8 cellular contexts compared by ENCODE assay signal in the genomic region with DNA sequence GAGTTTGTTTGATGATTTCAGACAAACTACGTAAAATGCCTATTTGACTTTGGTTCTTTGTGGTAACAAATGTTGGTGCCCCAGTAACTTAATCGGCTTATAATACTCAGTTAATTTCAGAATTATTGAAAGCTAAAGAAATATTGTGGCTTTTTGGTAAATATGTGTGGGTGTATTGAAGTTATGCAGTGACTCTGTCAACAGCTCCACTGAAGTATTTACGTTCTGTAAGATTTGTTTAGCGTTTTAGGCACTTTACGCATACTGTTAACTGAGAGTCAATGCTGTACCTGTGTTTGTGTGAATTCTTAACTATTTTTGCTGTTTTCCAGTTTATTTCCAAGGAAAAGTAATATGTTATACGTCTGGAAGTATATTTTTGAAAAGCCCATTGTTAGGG. TPM values are rescaled to one million over a fixed set of nuclear protein-coding genes. Genes with fewer than 3 reads are reported as not detected.
DNase-seq lines count a peak whose midpoint lies in the region; TF ChIP-seq lines count a peak whose summit lies in the region.
"Had no signal": no experiment of that assay in that cellular context is flagged by ENCODE, and none has a peak within 500 bp of the region (broad histone marks: within the 10 kb centered on the region; RNA-seq: fewer than 3 reads in every experiment).

No MANE protein-coding gene starts in this region.

- peak overlapping the region in 6 of 8 donors; percentile 19 to 100 (median 100) for H3K27ac ChIP-seq in spleen

- POLR2A ChIA-PET in activated CD4-positive, alpha-beta memory T cell treated with anti-CD3 and anti-CD28 coated beads for 36 hours (lab: Charles Lee), result interaction anchor here (1.2 kb wide), 1 partner anchor 28 kb away, joined by 4 read pairs; no protein-coding TSS in a partner anchor

- H3K36me3 ChIP-seq in spleen, result no peaks in the 10 kb centered on the region

- TF ChIP-seq POLR2A in spleen (IDR thresholded peaks at IDR 0.05), result no peak

- intact Hi-C loops in activated CD4-positive, alpha-beta memory T cell treated with anti-CD3 and anti-CD28 coated beads for 36 hours (cut with micrococcal nuclease), result no loop called here
- intact Hi-C loops in spleen (cut with DNase I; ENCODE audit: low total_unique reads), result loop anchor here (10.0 kb wide), 1 partner anchor 50 kb away; no protein-coding TSS in a partner anchor

- DNase-seq in HFFc6 (no peak), glutamatergic neuron (no peak), spleen (no peak), COLO829 (ENCODE audit: low spot score) (no peak), inferior parietal cortex (ENCODE audit: extremely low spot score) (no peak)
- DNase-seq in activated CD4-positive, alpha-beta memory T cell treated with anti-CD3 and anti-CD28 coated beads for 36 hours, result no peak
- DNase-seq in stimulated activated CD4-positive, alpha-beta T cell treated with anti-CD3 and anti-CD28 coated beads, Interleukin-12 subunit alpha, Interleukin-12 subunit beta, amount 100 ng/mL, for 4 hours, result no peak
- DNase-seq: midbrain had no signal

- H3K4me1 ChIP-seq in spleen, result peaks cover 37 to 86% (median 75%) of the 10 kb centered on the region in 6 donors

- H3K27me3 ChIP-seq in spleen (replicated peaks in 1 of 7), result no peaks in the 10 kb centered on the region

- H3K27ac Mint-ChIP-seq in HFFc6 (peak overlapping the region; percentile 93), glutamatergic neuron (ENCODE audit: unreplicated experiment) (peak overlapping the region; percentile 99)
- peak overlapping the region; percentile 95 for H3K27ac Mint-ChIP-seq in activated CD4-positive, alpha-beta memory T cell treated with anti-CD3 and anti-CD28 coated beads for 36 hours

- H3K9me3 Mint-ChIP-seq in HFFc6 (no peaks in the 10 kb centered on the region), glutamatergic neuron (ENCODE audit: unreplicated experiment) (peaks cover 17% of the 10 kb centered on the region)
- no peaks in the 10 kb centered on the region for H3K9me3 Mint-ChIP-seq in activated CD4-positive, alpha-beta memory T cell treated with anti-CD3 and anti-CD28 coated beads for 36 hours

- H3K4me3 ChIP-seq in spleen, result peak overlapping the region; percentile 73 to 100 (median 95)

- WGBS in spleen, 5 donors, result 27 to 49% (median 42%) methylated on average over 6 of the region's 6 CpGs

- H3K9me3 ChIP-seq in spleen, result no peaks in the 10 kb centered on the region

- TF ChIP-seq CTCF in HFFc6 (IDR thresholded peaks at IDR 0.05) (no peak), glutamatergic neuron (IDR thresholded peaks at IDR 0.05; ENCODE audit: partially characterized antibody, unreplicated experiment) (no peak), spleen (IDR thresholded peaks at IDR 0.05 in 8 of 11, conservative IDR thresholded peaks at IDR 0.05 in 3 of 11) (no peak)

- CTCF ChIA-PET in activated CD4-positive, alpha-beta memory T cell treated with anti-CD3 and anti-CD28 coated beads for 36 hours (lab: Charles Lee), result interaction anchor here (1.8 to 3.0 kb wide), 2 partner anchors 56 to 113 kb away, joined by 4 to 17 read pairs; no protein-coding TSS in a partner anchor

- H3K4me3 Mint-ChIP-seq in HFFc6 (peak overlapping the region; percentile 99), glutamatergic neuron (ENCODE audit: unreplicated experiment) (peak overlapping the region; percentile 98)
- H3K4me3 Mint-ChIP-seq in activated CD4-positive, alpha-beta memory T cell treated with anti-CD3 and anti-CD28 coated beads for 36 hours, result peak overlapping the region; percentile 96

- H3K27me3 Mint-ChIP-seq in HFFc6 (ENCODE audit: insufficient read depth), result peaks cover 7% of the 10 kb centered on the region
- H3K27me3 Mint-ChIP-seq in activated CD4-positive, alpha-beta memory T cell treated with anti-CD3 and anti-CD28 coated beads for 36 hours, result no peaks in the 10 kb centered on the region
- H3K27me3 Mint-ChIP-seq in glutamatergic neuron (ENCODE audit: unreplicated experiment), result peaks cover 15% of the 10 kb centered on the region

- H3K4me1 Mint-ChIP-seq in HFFc6 (ENCODE audit: low read depth), result peaks cover 69% of the 10 kb centered on the region
- H3K4me1 Mint-ChIP-seq in activated CD4-positive, alpha-beta memory T cell treated with anti-CD3 and anti-CD28 coated beads for 36 hours (ENCODE audit: low read depth), result peaks cover 63% of the 10 kb centered on the region
- H3K4me1 Mint-ChIP-seq in glutamatergic neuron (ENCODE audit: low read depth, unreplicated experiment), result peaks cover 18% of the 10 kb centered on the region

- peaks cover 29% of the 10 kb centered on the region for H3K36me3 Mint-ChIP-seq in HFFc6 (ENCODE audit: low read depth)
- peaks cover 20% of the 10 kb centered on the region for H3K36me3 Mint-ChIP-seq in activated CD4-positive, alpha-beta memory T cell treated with anti-CD3 and anti-CD28 coated beads for 36 hours
- H3K36me3 Mint-ChIP-seq in glutamatergic neuron (ENCODE audit: unreplicated experiment), result no peaks in the 10 kb centered on the region

RNA-seq across cellular contexts. Expression of a gene that starts 2.2 kb away (rescaled TPM):
- total RNA-seq in HFFc6 (2021; fragmentation: NEBNext Ultra II Directional; extraction: Animal tissue kit (Norgen Biotek cat#: 25700)), result 100 to 1,000 TPM; 196 to 222 (median 204) TPM
- 100 to 1,000 TPM; 111 TPM for total RNA-seq in activated CD4-positive, alpha-beta memory T cell treated with anti-CD3 and anti-CD28 coated beads for 36 hours
- total RNA-seq in glutamatergic neuron (ENCODE audit: unreplicated experiment) (145 TPM), spleen (10 to 100 TPM; 52.8 to 91.9 (median 69.7) TPM)
- polyA plus RNA-seq in spleen, result 10 to 100 TPM; 21.3 to 35.8 (median 27.7) TPM
